In the genomic region with DNA sequence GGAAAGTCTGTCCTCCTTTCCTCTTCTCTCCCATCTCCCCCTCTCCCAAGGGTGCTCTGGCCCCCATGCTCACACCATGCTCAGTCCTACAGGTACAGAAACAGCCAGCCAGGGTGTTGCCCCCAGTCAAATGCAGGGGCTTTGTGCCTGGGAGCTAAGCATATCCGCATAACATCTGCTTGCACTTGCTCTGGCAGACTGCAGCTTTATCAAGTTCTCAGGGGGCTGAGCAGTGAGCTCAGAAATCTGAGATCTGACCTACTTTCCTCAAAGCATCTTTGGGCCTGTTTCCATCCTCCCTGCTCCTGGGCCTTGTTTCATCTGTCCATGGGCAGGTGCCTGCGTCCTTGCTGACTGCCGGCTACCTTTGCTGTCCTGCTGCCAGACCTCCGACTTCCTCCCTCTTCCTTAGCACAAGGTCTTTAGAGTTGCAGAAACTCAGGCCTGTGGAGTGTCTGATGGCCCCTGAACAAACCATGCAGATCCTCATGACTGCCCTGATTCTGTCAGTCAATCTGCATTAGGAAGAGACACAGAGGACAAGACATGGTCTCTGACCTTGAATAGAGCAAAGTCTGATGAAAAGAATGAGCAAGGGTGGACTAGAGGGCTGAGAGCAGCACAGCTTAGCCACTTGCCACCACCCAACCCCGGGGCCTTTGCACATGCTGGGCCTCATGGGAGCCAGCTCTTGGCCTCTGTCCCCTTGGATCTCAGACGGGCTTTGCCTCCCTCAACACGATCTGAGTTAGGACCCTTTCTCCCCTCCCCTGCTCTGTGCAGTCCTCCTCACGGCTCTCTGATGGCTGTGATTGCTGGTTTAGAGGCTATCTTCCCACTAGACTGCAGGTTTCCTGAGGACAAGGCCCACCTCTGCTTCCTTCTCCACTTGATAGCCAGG, we compare ENCODE assay signal across 1 cellular context.
TF ChIP-seq lines count a peak whose summit lies in the region.

No MANE protein-coding gene starts in this region.

TF ChIP-seq in HCT116, 20 proteins besides CTCF, POLR2A, EP300 and RAD21 (continued from another document):
- TF ChIP-seq ZNF274 (IDR thresholded peaks at IDR 0.05; ENCODE audit: low read depth, low read length) (no peak), YY1 (IDR thresholded peaks at IDR 0.05; ENCODE audit: extremely low read depth, insufficient replicate concordance, low read depth, low read length) (no peak)
TF ChIP-seq in HCT116: peak in this region for 0.
